ENCODE assay signal across 17 cellular contexts in genomic region chr7:38323156-38323555, GRCh38.
DNase-seq lines count a peak whose midpoint lies in the region; ATAC-seq and FAIRE-seq lines count a peak whose summit lies in the region.
"Had no signal": no experiment of that assay in that cellular context is flagged by ENCODE, and none has a peak within 500 bp of the region (broad histone marks: within the 10 kb centered on the region; RNA-seq: fewer than 3 reads in every experiment).

No MANE protein-coding gene starts in this region.

- H3K4me1 Mint-ChIP-seq in effector memory CD8-positive, alpha-beta T cell (ENCODE audit: low read depth in 2 of 2): peaks cover 29 to 30% of the 10 kb centered on the region in 2 donors
- peaks cover 94 to 100% of the 10 kb centered on the region in 2 donors for H3K4me1 Mint-ChIP-seq in immature natural killer cell
- peaks cover 6% of the 10 kb centered on the region for H3K4me1 Mint-ChIP-seq in stimulated activated memory B cell treated with anti-CD40 and anti-IgM and Interleukin-4, amounts not matched to agents 10 μg/mL and 1 μg/mL and 100 μg/mL, for 72 hours

- no peaks in the 10 kb centered on the region for H3K9me3 ChIP-seq in GM23248 (ENCODE audit: low read depth)
- H3K9me3 ChIP-seq: Caco-2 had no signal

- peaks cover 2% of the 10 kb centered on the region for H3K36me3 Mint-ChIP-seq in effector memory CD8-positive, alpha-beta T cell (ENCODE audit: insufficient read depth)
- peaks cover 3 to 4% (median 3%) of the 10 kb centered on the region in 3 donors for H3K36me3 Mint-ChIP-seq in immature natural killer cell
- H3K36me3 Mint-ChIP-seq in stimulated activated memory B cell treated with anti-CD40 and anti-IgM and Interleukin-4, amounts not matched to agents 10 μg/mL and 1 μg/mL and 100 μg/mL, for 72 hours: no peaks in the 10 kb centered on the region
- H3K36me3 Mint-ChIP-seq: CD8-positive, alpha-beta T cell had no signal

- no peak overlapping the region for H3K4me3 Mint-ChIP-seq in effector memory CD8-positive, alpha-beta T cell
- H3K4me3 Mint-ChIP-seq in immature natural killer cell: no peak overlapping the region
- H3K4me3 Mint-ChIP-seq in stimulated activated memory B cell treated with anti-CD40 and anti-IgM and Interleukin-4, amounts not matched to agents 10 μg/mL and 1 μg/mL and 100 μg/mL, for 72 hours: no peak overlapping the region
- H3K4me3 Mint-ChIP-seq: CD14-positive monocyte; CD8-positive, alpha-beta T cell; H9 had no signal

- DNase-seq in GM23248 (peak; percentile 74), immature natural killer cell (no peak), urothelium cell line (ENCODE audit: low spot score) (no peak)
- no peak for DNase-seq in effector memory CD8-positive, alpha-beta T cell
- no peak for DNase-seq in stimulated activated CD8-positive, alpha-beta memory T cell treated with anti-CD3 and anti-CD28 coated beads, Interleukin-4, amount 100 ng/mL, for 48 hours
- DNase-seq: Caco-2; CD8-positive, alpha-beta T cell; DND-41; GF-D8; GOT3; H9 had no signal

- H3K4me2 ChIP-seq in GM23248 (ENCODE audit: unreplicated experiment): peak overlapping the region; percentile 28

- peak; percentile 32 for FAIRE-seq in urothelium cell line (lab: Jason Lieb, UNC)
- FAIRE-seq: A204.1, HepG2, HTR-8/SVneo had no signal

- H3K4me1 ChIP-seq in GM23248 (ENCODE audit: insufficient read depth): peaks cover 49% of the 10 kb centered on the region

- no peak overlapping the region for H2AFZ ChIP-seq in GM23248

- no peak overlapping the region for H3K9ac ChIP-seq in GM23248

- no peaks in the 10 kb centered on the region for H3K9me2 ChIP-seq in GM23248 (ENCODE audit: insufficient read depth)

- no peaks in the 10 kb centered on the region for H3K36me3 ChIP-seq in GM23248 (ENCODE audit: low read depth)

- WGBS in GM23248 (ENCODE audit: low coverage in 1 of 2, low lambda C conversion rate in 2 of 2, missing lambda C conversion rate in 2 of 2), 2 experiments: 71% methylated on average over 3 of the region's 3 CpGs

- no peaks in the 10 kb centered on the region for H4K20me1 ChIP-seq in GM23248 (ENCODE audit: insufficient read depth)

- no peaks in the 10 kb centered on the region for H3K27me3 ChIP-seq in GM23248 (replicated peaks; ENCODE audit: insufficient read depth)

- H3F3A ChIP-seq in GM23248 (ENCODE audit: insufficient read depth): peaks cover 27% of the 10 kb centered on the region

- no peaks in the 10 kb centered on the region for H3K79me2 ChIP-seq in GM23248 (ENCODE audit: insufficient read depth)

- H3K4me3 ChIP-seq in GM23248: no peak overlapping the region

- in situ Hi-C loops in GM23248 (cut with MboI): no loop called here

- no peak for ATAC-seq in effector memory CD8-positive, alpha-beta T cell (replicated peaks)
- no peak for ATAC-seq in GM21360 (IDR thresholded peaks at IDR 0.05; ENCODE audit: unreplicated experiment)
- ATAC-seq in stimulated activated memory B cell treated with anti-CD40 and anti-IgM and Interleukin-4, amounts not matched to agents 10 μg/mL and 1 μg/mL and 100 μg/mL, for 72 hours: no peak
- ATAC-seq: CD8-positive, alpha-beta T cell; HepG2 had no signal

- H3K27me3 Mint-ChIP-seq in effector memory CD8-positive, alpha-beta T cell: no peaks in the 10 kb centered on the region
- peaks cover 2 to 17% (median 5%) of the 10 kb centered on the region in 3 donors for H3K27me3 Mint-ChIP-seq in immature natural killer cell (ENCODE audit: low read depth in 3 of 3)
- H3K27me3 Mint-ChIP-seq in stimulated activated memory B cell treated with anti-CD40 and anti-IgM and Interleukin-4, amounts not matched to agents 10 μg/mL and 1 μg/mL and 100 μg/mL, for 72 hours: peaks cover 31% of the 10 kb centered on the region

- H3K27ac ChIP-seq in GM23248: no peak overlapping the region

- H3K9me3 Mint-ChIP-seq in effector memory CD8-positive, alpha-beta T cell: no peaks in the 10 kb centered on the region
- H3K9me3 Mint-ChIP-seq in immature natural killer cell: no peaks in the 10 kb centered on the region
- H3K9me3 Mint-ChIP-seq in stimulated activated memory B cell treated with anti-CD40 and anti-IgM and Interleukin-4, amounts not matched to agents 10 μg/mL and 1 μg/mL and 100 μg/mL, for 72 hours: no peaks in the 10 kb centered on the region
- H3K9me3 Mint-ChIP-seq: CD8-positive, alpha-beta T cell; H9 had no signal

- H3K27ac Mint-ChIP-seq in effector memory CD8-positive, alpha-beta T cell: peak overlapping the region; percentile 51 to 71
- peak overlapping the region; percentile 80 to 100 (median 88) for H3K27ac Mint-ChIP-seq in immature natural killer cell
- H3K27ac Mint-ChIP-seq in stimulated activated memory B cell treated with anti-CD40 and anti-IgM and Interleukin-4, amounts not matched to agents 10 μg/mL and 1 μg/mL and 100 μg/mL, for 72 hours: no peak overlapping the region
- H3K27ac Mint-ChIP-seq: CD14-positive monocyte; CD8-positive, alpha-beta T cell; H9 had no signal
